ENCODE assay signal across 20 cellular contexts in the genomic region with DNA sequence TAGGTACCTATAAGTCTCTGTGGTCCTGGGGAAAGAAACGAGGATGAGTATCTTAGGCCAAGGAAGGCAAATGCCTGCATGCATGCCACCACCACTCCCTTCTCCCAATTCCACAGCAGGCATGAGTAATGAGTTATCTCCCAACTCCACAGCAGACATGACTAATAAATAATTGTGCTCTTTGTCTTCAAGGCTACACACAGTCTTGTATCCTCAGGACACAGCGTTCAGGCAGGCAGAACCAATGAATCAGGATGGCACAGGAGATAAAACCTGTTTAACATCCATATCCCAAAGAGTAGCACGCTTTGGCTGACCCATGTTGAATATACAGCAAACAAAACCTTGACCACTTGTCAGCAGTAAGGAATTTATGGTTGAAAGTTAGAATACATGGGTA.
DNase-seq lines count a peak whose midpoint lies in the region; ATAC-seq, FAIRE-seq and TF ChIP-seq lines count a peak whose summit lies in the region.
"Had no signal": no experiment of that assay in that cellular context is flagged by ENCODE, and none has a peak within 500 bp of the region (broad histone marks: within the 10 kb centered on the region; RNA-seq: fewer than 3 reads in every experiment).

No MANE protein-coding gene starts in this region.

- DNase-seq in A549 (ENCODE audit: low read depth in 1 of 2, low spot score in 1 of 2): no peak
- DNase-seq in HTR-8/SVneo (ENCODE audit: insufficient read length, low spot score): no peak
- no peak for DNase-seq in K562 (ENCODE audit: extremely low read depth in 1 of 4, low spot score in 3 of 4)
- peak; percentile 46 for DNase-seq in keratinocyte (ENCODE audit: low read depth, low spot score)
- DNase-seq in NCI-H2029 treated with DMSO at 0.1 percent for 48 hours (lab: John Stamatoyannopoulos, UW): no peak
- no peak for DNase-seq in activated T-cell treated with anti-CD3 and anti-CD28 coated beads, Interleukin-2, amount 50 U/mL, for 4 hours
- no peak for DNase-seq in NCI-H748 (lab: John Stamatoyannopoulos, UW; ENCODE audit: unreplicated experiment)
- no peak for DNase-seq in COLO668 (lab: John Stamatoyannopoulos, UW; ENCODE audit: unreplicated experiment)
- DNase-seq: 8988T; BE2C; CD4-positive, CD25-positive, alpha-beta regulatory T cell; DMS153; HCEC 1CT; KBM-7; MV-4-11; NCI-H1694 treated with DMSO at 0.1 percent for 48 hours; NCI-H2107; NCI-H510A treated with DMSO at 0.1 percent for 48 hours; NCI-H82 had no signal

- H3K36me3 Mint-ChIP-seq in activated T-cell treated with anti-CD3 and anti-CD28 coated beads, Interleukin-2, amount 50 U/mL, for 4 hours (ENCODE audit: insufficient read depth): no peaks in the 10 kb centered on the region

- H3K27me3 ChIP-seq in K562 (ENCODE audit: control insufficient read depth in 2 of 2, insufficient read depth in 2 of 2, low read length in 2 of 2) (no peaks in the 10 kb centered on the region), keratinocyte (ENCODE audit: control insufficient read depth, extremely low read depth, insufficient read depth, low read length) (no peaks in the 10 kb centered on the region)
- H3K27me3 ChIP-seq: BE2C had no signal

- intact Hi-C loops in K562 (cut with micrococcal nuclease): no loop called here

- 0% methylated on average over 3 of the region's 3 CpGs for WGBS in A549 (ENCODE audit: missing lambda C conversion rate)
- 7% methylated on average over 3 of the region's 3 CpGs for WGBS in K562 (ENCODE audit: insufficient coverage, low coverage, missing lambda C conversion rate)

- no peak overlapping the region for H3K27ac ChIP-seq in A549
- no peak overlapping the region for H3K27ac ChIP-seq in K562 (ENCODE audit: extremely low read depth, low read depth, low read length)
- H3K27ac ChIP-seq in keratinocyte (ENCODE audit: control insufficient read depth, insufficient read depth, low read length): peak overlapping the region; percentile 29

- no peak for TF ChIP-seq EP300 in A549 (IDR thresholded peaks at IDR 0.05)
- TF ChIP-seq EP300 in K562 (IDR thresholded peaks at IDR 0.05; ENCODE audit: low read length): no peak

- TF ChIP-seq CTCF in A549 (IDR thresholded peaks at IDR 0.05): no peak
- TF ChIP-seq CTCF in K562 (IDR thresholded peaks at IDR 0.05 in 2 of 3, conservative IDR thresholded peaks at IDR 0.05 in 1 of 3; ENCODE audit: insufficient read depth in 2 of 3, low read depth in 1 of 3, low read length in 3 of 3): no peak
- no peak for TF ChIP-seq CTCF in keratinocyte (optimal IDR thresholded peaks at IDR 0.05 in 1 of 3, IDR thresholded peaks at IDR 0.05 in 1 of 3, conservative IDR thresholded peaks at IDR 0.05 in 1 of 3; ENCODE audit: extremely low read depth in 1 of 3, insufficient read depth in 2 of 3, low read length in 3 of 3)

- dilution Hi-C loops in keratinocyte (cut with MboI; ENCODE audit: extremely low pct_ligation_motif_present, low sequenced_read_pairs): no loop called here

- H3K79me2 ChIP-seq in K562 (ENCODE audit: control insufficient read depth, insufficient read depth, low read length) (no peaks in the 10 kb centered on the region), keratinocyte (ENCODE audit: control insufficient read depth, insufficient read depth, low read length) (no peaks in the 10 kb centered on the region)

- no peak for TF ChIP-seq RAD21 in A549 (conservative IDR thresholded peaks at IDR 0.05 in 1 of 2, IDR thresholded peaks at IDR 0.05 in 1 of 2)
- TF ChIP-seq RAD21 in K562 (CRISPR knock-in tag; conservative IDR thresholded peaks at IDR 0.05 in 1 of 2, IDR thresholded peaks at IDR 0.05 in 1 of 2): no peak

- POLR2A ChIA-PET in A549 (lab: Yijun Ruan, JAX) (no interaction called here), K562 (lab: Yijun Ruan, JAX) (no interaction called here)

- TF ChIP-seq POLR2A in A549 (IDR thresholded peaks at IDR 0.05; ENCODE audit: low read length): no peak
- TF ChIP-seq POLR2A in K562 (conservative IDR thresholded peaks at IDR 0.05): no peak

- FAIRE-seq in A549 (lab: Jason Lieb, UNC): no peak
- peak; percentile 57 for FAIRE-seq in HTR-8/SVneo (lab: Jason Lieb, UNC)
- FAIRE-seq in K562 (lab: Jason Lieb, UNC): no peak
- peak; percentile 99 for FAIRE-seq in keratinocyte (lab: Jason Lieb, UNC)
- FAIRE-seq: GM12878 had no signal

- no peaks in the 10 kb centered on the region for H4K20me1 ChIP-seq in K562 (replicated peaks; ENCODE audit: control insufficient read depth, insufficient read depth, low read length)
- no peaks in the 10 kb centered on the region for H4K20me1 ChIP-seq in keratinocyte (ENCODE audit: control insufficient read depth, extremely low read depth, insufficient read depth, low read length)

- H3K9me3 ChIP-seq in A549 (peaks cover 10% of the 10 kb centered on the region; the same call in 1 of the 3 replicates), K562 (replicated peaks; ENCODE audit: control insufficient read depth, insufficient read depth, low read depth, low read length) (no peaks in the 10 kb centered on the region), keratinocyte (ENCODE audit: control insufficient read depth, low read depth, low read length) (no peaks in the 10 kb centered on the region)
- H3K9me3 ChIP-seq: BE2C had no signal

- H3K4me3 Mint-ChIP-seq in activated T-cell treated with anti-CD3 and anti-CD28 coated beads, Interleukin-2, amount 50 U/mL, for 4 hours: no peak overlapping the region
- H3K4me3 Mint-ChIP-seq: CD4-positive, CD25-positive, alpha-beta regulatory T cell had no signal

- in situ Hi-C loops in K562 (cut with MboI): no loop called here

- H3K9ac ChIP-seq in K562 (ENCODE audit: insufficient read depth in 1 of 2, low read depth in 2 of 2, low read length in 2 of 2) (no peak overlapping the region), keratinocyte (ENCODE audit: control insufficient read depth, extremely low read depth, insufficient read depth, low read length) (no peak overlapping the region)

- CTCF ChIA-PET in A549 (lab: Yijun Ruan, JAX) (interaction anchor here (0.7 to 3.0 kb wide), 2 partner anchors 29 to 442 kb away, joined by 4 to 7 read pairs; no protein-coding TSS in a partner anchor), K562 (lab: Yijun Ruan, JAX; ENCODE audit: low intra/inter-chr PET ratio) (no interaction called here)

- ATAC-seq in A549 (peak; percentile 34; a peak in 3 of 6 replicates), K562 (no peak)
- ATAC-seq in activated T-cell treated with anti-CD3 and anti-CD28 coated beads, Interleukin-2, amount 50 U/mL, for 4 hours: no peak
- ATAC-seq: GM12878 had no signal

- peak overlapping the region; percentile 34; the same call in 1 of the 2 replicates for H2AFZ ChIP-seq in K562 (ENCODE audit: low read depth, low read length)
- H2AFZ ChIP-seq in keratinocyte (ENCODE audit: control insufficient read depth, low read length): peak overlapping the region; percentile 18

- no peaks in the 10 kb centered on the region for H3K4me1 Mint-ChIP-seq in activated T-cell treated with anti-CD3 and anti-CD28 coated beads, Interleukin-2, amount 50 U/mL, for 4 hours (ENCODE audit: low read depth)
- H3K4me1 Mint-ChIP-seq: CD4-positive, CD25-positive, alpha-beta regulatory T cell had no signal

- peaks cover 11% of the 10 kb centered on the region for H3K27me3 Mint-ChIP-seq in activated T-cell treated with anti-CD3 and anti-CD28 coated beads, Interleukin-2, amount 50 U/mL, for 4 hours (ENCODE audit: low read depth)

- H3K36me3 ChIP-seq in K562 (ENCODE audit: control insufficient read depth, insufficient read depth, low read length) (no peaks in the 10 kb centered on the region), keratinocyte (ENCODE audit: control insufficient read depth in 2 of 2, extremely low read depth in 1 of 2, insufficient read depth in 2 of 2, low read length in 2 of 2) (no peaks in the 10 kb centered on the region)
- H3K36me3 ChIP-seq: BE2C had no signal

- H3K4me1 ChIP-seq in A549 (no peaks in the 10 kb centered on the region), K562 (replicated peaks in 1 of 2; ENCODE audit: control insufficient read depth in 2 of 2, insufficient read depth in 2 of 2, low read length in 2 of 2) (peaks cover 7 to 11% of the 10 kb centered on the region in 2 experiments), keratinocyte (ENCODE audit: control insufficient read depth, extremely low read depth, insufficient read depth, low read length) (peaks cover 31% of the 10 kb centered on the region)
- H3K4me1 ChIP-seq: BE2C had no signal

- no TSS peak for BruUV-seq in K562 (replicated peaks; lab: Mats Ljungman, UMichigan)

- H3K9me3 Mint-ChIP-seq in activated T-cell treated with anti-CD3 and anti-CD28 coated beads, Interleukin-2, amount 50 U/mL, for 4 hours: peaks cover 13% of the 10 kb centered on the region

- no peaks in the 10 kb centered on the region for H3K9me1 ChIP-seq in K562 (ENCODE audit: control insufficient read depth, insufficient read depth, low read length)
- H3K9me1 ChIP-seq in keratinocyte (ENCODE audit: control insufficient read depth, extremely low read depth, insufficient read depth, low read length): no peaks in the 10 kb centered on the region

- H3K4me2 ChIP-seq in A549: no peak overlapping the region
- H3K4me2 ChIP-seq in K562 (ENCODE audit: insufficient read depth, low read length): no peak overlapping the region
- no peak overlapping the region for H3K4me2 ChIP-seq in keratinocyte (ENCODE audit: control insufficient read depth, extremely low read depth, insufficient read depth, low read depth, low read length)

- H3K4me3 ChIP-seq in A549: no peak overlapping the region
- no peak overlapping the region for H3K4me3 ChIP-seq in K562
- H3K4me3 ChIP-seq in keratinocyte (ENCODE audit: control insufficient read depth in 2 of 3, extremely low read depth in 1 of 3, insufficient read depth in 2 of 3, low read depth in 1 of 3, low read length in 3 of 3): no peak overlapping the region
- H3K4me3 ChIP-seq: GM12878 had no signal

TF ChIP-seq in A549, 52 proteins besides CTCF, POLR2A, EP300 and RAD21 (continues in another document):
- TF ChIP-seq CBX2 (IDR thresholded peaks at IDR 0.05; ENCODE audit: borderline replicate concordance, low read depth) (no peak), SMC3 (IDR thresholded peaks at IDR 0.05) (no peak), EHMT2 (IDR thresholded peaks at IDR 0.05; ENCODE audit: low read depth) (no peak), MAZ (IDR thresholded peaks at IDR 0.05; ENCODE audit: borderline replicate concordance, low read depth, low read length) (no peak), CHD2 (IDR thresholded peaks at IDR 0.05; ENCODE audit: low read length, partially characterized antibody) (no peak), ZSCAN20 (CRISPR knock-in tag; IDR thresholded peaks at IDR 0.05) (no peak)

TF ChIP-seq in K562, 482 proteins besides CTCF, POLR2A, EP300 and RAD21 (continues in another document):
- TF ChIP-seq NFE2L1 (tag; IDR thresholded peaks at IDR 0.05; ENCODE audit: borderline replicate concordance, low read depth): no peak
- no peak for TF ChIP-seq PRPF4 (IDR thresholded peaks at IDR 0.05; ENCODE audit: insufficient read depth, low read depth, low read length, poor library complexity, severe bottlenecking)

Comparison
In these comparisons a context has a peak if more than half of its experiments do, and no peak if none do; other contexts are left out.
1. ATAC-seq: peak in A549 (2 of 2); none in K562 (single experiment) and activated T-cell treated with anti-CD3 and anti-CD28 coated beads, Interleukin-2, amount 50 U/mL, for 4 hours (0 of 2).